Comparison of ENCODE assay signal across 23 cellular contexts in the genomic region with DNA sequence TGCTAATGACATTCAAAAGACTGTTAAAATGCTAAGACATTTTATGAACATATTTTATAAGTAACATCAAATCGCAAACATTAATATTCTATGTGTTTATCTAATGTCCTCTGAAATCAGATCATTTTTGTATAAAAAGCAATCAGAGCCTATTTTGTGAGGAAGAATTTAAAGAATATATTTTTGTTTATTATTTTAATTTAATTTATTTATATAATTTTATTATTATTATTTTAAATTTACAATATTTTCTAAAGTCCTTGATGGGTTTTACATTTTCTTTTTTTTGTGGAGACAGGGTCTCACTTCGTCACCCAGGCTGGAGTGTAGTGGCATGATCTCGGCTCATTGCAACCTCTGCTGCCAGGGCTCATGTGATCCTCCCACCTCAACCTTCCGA.
"Had no signal": no experiment of that assay in that cellular context is flagged by ENCODE, and none has a peak within 500 bp of the region (broad histone marks: within the 10 kb centered on the region; RNA-seq: fewer than 3 reads in every experiment).

No MANE protein-coding gene starts in this region.

- H3K4me1 ChIP-seq: esophagus squamous epithelium, gastroesophageal sphincter, heart left ventricle, left lung, lower lobe of right lung had no signal

- FAIRE-seq: islet of Langerhans, keratinocyte had no signal

- H3K9me3 ChIP-seq: esophagus squamous epithelium, gastroesophageal sphincter, left lung, lower lobe of right lung, mucosa of descending colon had no signal

- H3K27me3 ChIP-seq: dorsolateral prefrontal cortex, esophagus squamous epithelium, gastroesophageal sphincter, heart left ventricle, left lung had no signal

- H3K36me3 ChIP-seq: esophagus squamous epithelium, gastroesophageal sphincter, heart left ventricle, left lung, lower lobe of right lung had no signal

- DNase-seq: dermis blood vessel endothelial cell; dorsolateral prefrontal cortex; effector CD4-positive, alpha-beta T cell; effector memory CD4-positive, alpha-beta T cell; erythroblast; esophagus squamous epithelium; foreskin fibroblast; foreskin melanocyte; heart left ventricle; hippocampal formation; left cardiac atrium; left lung; left ventricle myocardium superior; lower lobe of right lung; mesenchymal stem cell; mucosa of descending colon; naive B cell had no signal

- H3K27ac ChIP-seq: coronary artery, dorsolateral prefrontal cortex, epithelial cell of prostate, esophagus squamous epithelium, gastroesophageal sphincter, heart left ventricle, left lung, lower lobe of right lung had no signal

- ATAC-seq: esophagus mucosa, gastroesophageal sphincter, heart left ventricle, left cardiac atrium, left lung, left ventricle myocardium superior, lower lobe of right lung, mucosa of descending colon had no signal

- H3K4me3 ChIP-seq: coronary artery, dorsolateral prefrontal cortex, esophagus squamous epithelium, gastroesophageal sphincter, heart left ventricle, left lung, lower lobe of right lung, mucosa of descending colon had no signal
